29 cellular contexts compared by ENCODE assay signal in the genomic region with DNA sequence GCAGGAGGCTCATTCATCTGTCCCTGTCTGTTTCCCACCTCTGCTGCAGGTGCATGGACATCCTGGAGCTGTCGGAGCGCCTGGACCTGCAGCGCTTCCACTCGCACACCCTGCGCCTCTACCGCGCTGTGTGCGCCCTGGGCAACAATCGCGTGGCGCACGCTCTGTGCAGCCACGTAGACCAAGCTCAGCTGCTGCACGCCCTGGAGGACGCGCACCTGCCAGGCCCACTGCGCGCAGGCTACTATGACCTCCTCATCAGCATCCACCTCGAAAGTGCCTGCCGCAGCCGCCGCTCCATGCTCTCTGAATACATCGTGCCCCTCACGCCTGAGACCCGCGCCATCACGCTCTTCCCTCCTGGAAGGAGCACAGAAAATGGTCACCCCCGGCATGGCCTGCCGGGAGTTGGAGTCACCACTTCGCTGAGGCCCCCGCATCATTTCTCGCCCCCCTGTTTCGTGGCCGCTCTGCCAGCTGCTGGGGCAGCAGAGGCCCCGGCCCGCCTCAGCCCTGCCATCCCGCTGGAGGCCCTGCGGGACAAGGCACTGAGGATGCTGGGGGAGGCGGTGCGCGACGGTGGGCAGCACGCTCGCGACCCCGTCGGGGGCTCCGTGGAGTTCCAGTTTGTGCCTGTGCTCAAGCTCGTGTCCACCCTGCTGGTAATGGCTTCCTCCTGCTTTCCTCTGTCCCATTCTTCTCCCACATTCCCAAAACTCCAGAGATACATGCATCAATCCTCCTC. TPM values are rescaled to one million over a fixed set of nuclear protein-coding genes. Genes with fewer than 3 reads are reported as not detected.
"Had no signal": no experiment of that assay in that cellular context is flagged by ENCODE, and none has a peak within 500 bp of the region (broad histone marks: within the 10 kb centered on the region; RNA-seq: fewer than 3 reads in every experiment).

No MANE protein-coding gene starts in this region.

- H3K9ac ChIP-seq: neural progenitor cell had no signal

- H3K4me3 Mint-ChIP-seq: mesothelial cell of epicardium; naive B cell; natural killer cell; nephron progenitor cell; neural progenitor cell; stimulated activated naive CD8-positive, alpha-beta T cell treated with anti-CD3 and anti-CD28 coated beads, Interleukin-15, Interleukin-2, amounts not matched to agents 100 ng/mL and 50 ng/mL, for 24 hours had no signal

- H3K4me2 ChIP-seq: hepatocyte, neural progenitor cell had no signal

- H3K4me1 ChIP-seq: heart right ventricle, lower lobe of right lung, neural progenitor cell, pancreas, prostate gland, tibial nerve, upper lobe of left lung had no signal

- H3K36me3 ChIP-seq: heart right ventricle, lower lobe of right lung, neural progenitor cell, pancreas, prostate gland, tibial nerve, upper lobe of left lung had no signal

- H3K27ac Mint-ChIP-seq: mesothelial cell of epicardium; naive B cell; natural killer cell; nephron progenitor cell; neural progenitor cell; stimulated activated naive CD8-positive, alpha-beta T cell treated with anti-CD3 and anti-CD28 coated beads, Interleukin-15, Interleukin-2, amounts not matched to agents 100 ng/mL and 50 ng/mL, for 24 hours had no signal

- H2AFZ ChIP-seq: hepatocyte, neural progenitor cell had no signal

- H3K9me3 ChIP-seq: lower lobe of right lung, pancreas, prostate gland, upper lobe of left lung had no signal

- ATAC-seq: left cardiac atrium, left lobe of liver, natural killer cell, pancreas, right cardiac atrium, sciatic nerve had no signal

- H3K36me3 Mint-ChIP-seq: mesothelial cell of epicardium, natural killer cell had no signal

- H3K4me3 ChIP-seq: heart right ventricle, hepatocyte, lower lobe of right lung, neural progenitor cell, pancreas, prostate gland, skin epidermis, tibial nerve, upper lobe of left lung had no signal

- DNase-seq: heart right ventricle; kidney glomerular epithelial cell; left cardiac atrium; lower lobe of right lung; mammary epithelial cell; mesenchymal stem cell; naive B cell; natural killer cell; nephron progenitor cell; pancreas; retina; right cardiac atrium; stimulated activated CD4-positive, alpha-beta T cell treated with anti-CD3 and anti-CD28 coated beads, Interleukin-12 subunit alpha, Interleukin-12 subunit beta, amount 100 ng/mL, for 4 hours; stimulated activated CD4-positive, alpha-beta T cell treated with anti-CD3 and anti-CD28 coated beads, Interleukin-15, amount 100 ng/mL, for 24 hours; stimulated activated CD4-positive, alpha-beta T cell treated with anti-CD3 and anti-CD28 coated beads, Interleukin-2, amount 100 ng/mL, for 24 hours; stimulated activated CD4-positive, alpha-beta T cell treated with anti-CD3 and anti-CD28 coated beads, Interleukin-4, amount 100 ng/mL, for 1 hour; stimulated activated naive CD4-positive, alpha-beta T cell; substantia nigra had no signal

- H3K27ac ChIP-seq: heart right ventricle, hepatocyte, lower lobe of right lung, neural progenitor cell, pancreas, prostate gland, skin epidermis, tibial nerve, upper lobe of left lung had no signal

- H3K4me1 Mint-ChIP-seq: mesothelial cell of epicardium, natural killer cell, nephron progenitor cell, neural progenitor cell had no signal

- H3K9me3 Mint-ChIP-seq: natural killer cell had no signal

- H3K27me3 ChIP-seq: hepatocyte, neural progenitor cell, pancreas, tibial nerve, upper lobe of left lung had no signal

RNA-seq across cellular contexts. Expression of a gene that starts 59.7 kb away (rescaled TPM):
- total RNA-seq: mammary epithelial cell had no signal
- polyA plus RNA-seq: hepatocyte, keratinocyte, mammary epithelial cell had no signal
